1 cellular context compared by ENCODE assay signal in genomic region chrX:499870-500364, GRCh38.
TF ChIP-seq lines count a peak whose summit lies in the region.

No MANE protein-coding gene starts in this region.

TF ChIP-seq in H1, 55 proteins besides CTCF, POLR2A, EP300 and RAD21:
- no peak for TF ChIP-seq HDAC6 (IDR thresholded peaks at IDR 0.05; ENCODE audit: low read depth, low read length)
- no peak for TF ChIP-seq CBX5 (IDR thresholded peaks at IDR 0.05; ENCODE audit: low read depth, low read length)
- TF ChIP-seq USF2 (IDR thresholded peaks at IDR 0.05; ENCODE audit: low read length): no peak
- no peak; the same call in 1 of the 2 replicates for TF ChIP-seq MAFK (IDR thresholded peaks at IDR 0.05; ENCODE audit: low read depth, low read length)
- peak; percentile 45 for TF ChIP-seq ASH2L (IDR thresholded peaks at IDR 0.05; ENCODE audit: low read length)
- TF ChIP-seq MAX (IDR thresholded peaks at IDR 0.05): peak; percentile 17; the same call in 1 of the 2 replicates
- TF ChIP-seq RNF2 (IDR thresholded peaks at IDR 0.05; ENCODE audit: borderline replicate concordance, low read depth, low read length, missing control alignments, poor library complexity, severe bottlenecking): no peak
- peak; percentile 85 for TF ChIP-seq POU5F1 (IDR thresholded peaks at IDR 0.05; ENCODE audit: low read depth, low read length)
- no peak for TF ChIP-seq CHD1 (IDR thresholded peaks at IDR 0.05; ENCODE audit: low read depth, low read length)
- no peak for TF ChIP-seq YY1 (IDR thresholded peaks at IDR 0.05; ENCODE audit: low read depth, low read length)
- TF ChIP-seq TAF7 (optimal IDR thresholded peaks at IDR 0.05; ENCODE audit: borderline replicate concordance, low read depth, low read length): no peak
- peak; percentile 19; the same call in 1 of the 2 replicates for TF ChIP-seq E2F6 (IDR thresholded peaks at IDR 0.05)
- TF ChIP-seq RFX5 (IDR thresholded peaks at IDR 0.05; ENCODE audit: borderline replicate concordance, low read depth, low read length): no peak
- TF ChIP-seq FOSL1 (IDR thresholded peaks at IDR 0.05; ENCODE audit: insufficient read depth, low read depth, low read length): no peak
- no peak for TF ChIP-seq JUND (IDR thresholded peaks at IDR 0.05; ENCODE audit: low read length)
- no peak for TF ChIP-seq CEBPB (IDR thresholded peaks at IDR 0.05; ENCODE audit: low read depth, low read length)
- TF ChIP-seq SP1 (IDR thresholded peaks at IDR 0.05; ENCODE audit: low read depth, low read length): peak; percentile 54; the same call in 1 of the 2 replicates
- 0 out of 2 replicates have a peak, but pooled peaks have one; percentile 30 for TF ChIP-seq TBP (IDR thresholded peaks at IDR 0.05; ENCODE audit: low read depth, low read length)
